In genomic region chr2:238999290-238999741, GRCh38 we compare ENCODE assay signal across 22 cellular contexts.
DNase-seq lines count a peak whose midpoint lies in the region; TF ChIP-seq lines count a peak whose summit lies in the region.
"Had no signal": no experiment of that assay in that cellular context is flagged by ENCODE, and none has a peak within 500 bp of the region (broad histone marks: within the 10 kb centered on the region; RNA-seq: fewer than 3 reads in every experiment).

No MANE protein-coding gene starts in this region.

- DNase-seq in right atrium auricular region (ENCODE audit: low spot score) = peak; percentile 57
- no peak for DNase-seq in left ventricle myocardium inferior
- peak; percentile 14 to 31 for DNase-seq in fibroblast of lung (ENCODE audit: low read depth in 2 of 2)
- no peak for DNase-seq in neural crest cell (ENCODE audit: low read depth, low spot score)
- peak; percentile 82 to 91 for DNase-seq in vagina (ENCODE audit: extremely low spot score in 2 of 2)
- DNase-seq in dedifferentiated amniotic fluid mesenchymal stem cell (ENCODE audit: extremely low spot score) = no peak
- no peak for DNase-seq in DMS114 treated with DMSO at 0.1 percent for 48 hours (lab: John Stamatoyannopoulos, UW; ENCODE audit: unreplicated experiment)
- DNase-seq in putamen (ENCODE audit: low spot score) = no peak
- DNase-seq: activated B cell treated with CpG ODN at 0.5 μM for 24 hours; activated CD8-positive, alpha-beta T cell treated with anti-CD3 and anti-CD28 coated beads, Interleukin-2, amount 10 ng/mL, durations not matched to agents 7 days and 5 days; activated naive CD8-positive, alpha-beta T cell treated with anti-CD3 and anti-CD28 coated beads for 36 hours; activated T-cell treated with anti-CD3 and anti-CD28 coated beads, Interleukin-2, amount 50 U/mL, for 72 hours; brain microvascular endothelial cell; DMS153; GF-D8; Kasumi-1; NCI-H1105 treated with DMSO at 0.1 percent for 48 hours; SJCRH30; stimulated activated CD4-positive, alpha-beta T cell treated with anti-CD3 and anti-CD28 coated beads, Interleukin-12 subunit alpha, Interleukin-12 subunit beta, amount 100 ng/mL, for 4 hours had no signal

- H3K27me3 ChIP-seq in right atrium auricular region (no peaks in the 10 kb centered on the region), left ventricle myocardium inferior (ENCODE audit: low read depth) (peaks cover 39% of the 10 kb centered on the region), fibroblast of lung (ENCODE audit: control insufficient read depth, insufficient read depth, low read length) (no peaks in the 10 kb centered on the region), vagina (no peaks in the 10 kb centered on the region)
- H3K27me3 ChIP-seq: brain microvascular endothelial cell had no signal

- intact Hi-C loops in left ventricle myocardium inferior (cut with micrococcal nuclease) = no loop called here
- intact Hi-C loops in vagina (cut with DNase I) = no loop called here

- H3K4me1 ChIP-seq in right atrium auricular region (no peaks in the 10 kb centered on the region), left ventricle myocardium inferior (no peaks in the 10 kb centered on the region), fibroblast of lung (ENCODE audit: control insufficient read depth, extremely low read depth, insufficient read depth, low read length) (peaks cover 6% of the 10 kb centered on the region), vagina (peaks cover 13% of the 10 kb centered on the region)
- H3K4me1 ChIP-seq: SJCRH30 had no signal

- H3K4me2 ChIP-seq in fibroblast of lung (ENCODE audit: extremely low read depth, insufficient read depth, low read length) = no peak overlapping the region
- H3K4me2 ChIP-seq: GM23338 had no signal

- no peak overlapping the region for H3K9ac ChIP-seq in fibroblast of lung (ENCODE audit: insufficient read depth, low read length)

- H3K4me3 Mint-ChIP-seq in neural crest cell = no peak overlapping the region
- H3K4me3 Mint-ChIP-seq: activated B cell treated with CpG ODN at 0.5 μM for 24 hours; activated CD8-positive, alpha-beta T cell treated with anti-CD3 and anti-CD28 coated beads, Interleukin-2, amount 10 ng/mL, durations not matched to agents 7 days and 5 days; activated naive CD8-positive, alpha-beta T cell treated with anti-CD3 and anti-CD28 coated beads for 36 hours; activated T-cell treated with anti-CD3 and anti-CD28 coated beads, Interleukin-2, amount 50 U/mL, for 72 hours; GM23338 had no signal

- no peaks in the 10 kb centered on the region for H3K27me3 Mint-ChIP-seq in neural crest cell (ENCODE audit: low read depth)

- H3K27ac Mint-ChIP-seq in neural crest cell (ENCODE audit: unreplicated experiment) = peak overlapping the region; percentile 75
- H3K27ac Mint-ChIP-seq: activated B cell treated with CpG ODN at 0.5 μM for 24 hours; activated CD8-positive, alpha-beta T cell treated with anti-CD3 and anti-CD28 coated beads, Interleukin-2, amount 10 ng/mL, durations not matched to agents 7 days and 5 days; activated naive CD8-positive, alpha-beta T cell treated with anti-CD3 and anti-CD28 coated beads for 36 hours; activated T-cell treated with anti-CD3 and anti-CD28 coated beads, Interleukin-2, amount 50 U/mL, for 72 hours; GM23338 had no signal

- no peak overlapping the region for H2AFZ ChIP-seq in fibroblast of lung (ENCODE audit: low read length)
- H2AFZ ChIP-seq: GM23338 had no signal

- H3K36me3 ChIP-seq in right atrium auricular region = no peaks in the 10 kb centered on the region
- H3K36me3 ChIP-seq in left ventricle myocardium inferior = no peaks in the 10 kb centered on the region
- no peaks in the 10 kb centered on the region for H3K36me3 ChIP-seq in fibroblast of lung (ENCODE audit: control insufficient read depth, insufficient read depth, low read length)
- no peaks in the 10 kb centered on the region for H3K36me3 ChIP-seq in vagina
- H3K36me3 ChIP-seq: brain microvascular endothelial cell, SJCRH30 had no signal

- H3K4me3 ChIP-seq in right atrium auricular region (no peak overlapping the region), left ventricle myocardium inferior (no peak overlapping the region), fibroblast of lung (replicated peaks in 1 of 4; ENCODE audit: control extremely low read depth in 1 of 4, insufficient read depth in 1 of 4, low read depth in 3 of 4, low read length in 4 of 4) (no peak overlapping the region), vagina (no peak overlapping the region)
- H3K4me3 ChIP-seq: GM23338, lung, SJCRH30 had no signal

- H3K36me3 Mint-ChIP-seq in neural crest cell (ENCODE audit: low read depth) = peaks cover 3% of the 10 kb centered on the region
- H3K36me3 Mint-ChIP-seq: activated naive CD8-positive, alpha-beta T cell treated with anti-CD3 and anti-CD28 coated beads for 36 hours had no signal

- no peak for TF ChIP-seq POLR2A in vagina (IDR thresholded peaks at IDR 0.05)

- H3K9me3 ChIP-seq in right atrium auricular region (peaks cover 0 to 30% of the 10 kb centered on the region in 2 donors), left ventricle myocardium inferior (replicated peaks) (peaks cover 30% of the 10 kb centered on the region), fibroblast of lung (ENCODE audit: control insufficient read depth, insufficient read depth, low read depth, low read length) (no peaks in the 10 kb centered on the region), vagina (no peaks in the 10 kb centered on the region)

- H3K4me1 Mint-ChIP-seq in neural crest cell = peaks cover 6% of the 10 kb centered on the region
- H3K4me1 Mint-ChIP-seq: activated B cell treated with CpG ODN at 0.5 μM for 24 hours; activated naive CD8-positive, alpha-beta T cell treated with anti-CD3 and anti-CD28 coated beads for 36 hours; GM23338 had no signal

- H4K20me1 ChIP-seq in fibroblast of lung (ENCODE audit: control insufficient read depth, extremely low read depth, insufficient read depth, low read length) = no peaks in the 10 kb centered on the region

- H3K79me2 ChIP-seq in fibroblast of lung (ENCODE audit: control insufficient read depth, insufficient read depth, low read length) = no peaks in the 10 kb centered on the region

- H3K27ac ChIP-seq in right atrium auricular region (no peak overlapping the region), left ventricle myocardium inferior (replicated peaks) (no peak overlapping the region), fibroblast of lung (ENCODE audit: insufficient read depth, low read length) (no peak overlapping the region), vagina (peak overlapping the region; percentile 23)
- H3K27ac ChIP-seq: brain microvascular endothelial cell, C4-2B, SJCRH30 had no signal

- peaks cover 8% of the 10 kb centered on the region for H3K9me3 Mint-ChIP-seq in neural crest cell

- TF ChIP-seq CTCF in right atrium auricular region (IDR thresholded peaks at IDR 0.05) (no peak), left ventricle myocardium inferior (IDR thresholded peaks at IDR 0.05; ENCODE audit: borderline replicate concordance) (no peak), fibroblast of lung (conservative IDR thresholded peaks at IDR 0.05 in 1 of 2, IDR thresholded peaks at IDR 0.05 in 1 of 2; ENCODE audit: low read depth in 1 of 2, low read length in 2 of 2) (no peak), neural crest cell (conservative IDR thresholded peaks at IDR 0.05) (no peak), vagina (IDR thresholded peaks at IDR 0.05) (no peak)

Comparison
In these comparisons a context has a peak if more than half of its experiments do, and no peak if none do; other contexts are left out.
1. DNase-seq: peak in right atrium auricular region (single experiment), fibroblast of lung (2 of 2) and vagina (2 of 2); none in left ventricle myocardium inferior (single experiment), neural crest cell (single experiment), dedifferentiated amniotic fluid mesenchymal stem cell (single experiment), DMS114 treated with DMSO at 0.1 percent for 48 hours (single experiment) and putamen (single experiment).